In the genomic region with DNA sequence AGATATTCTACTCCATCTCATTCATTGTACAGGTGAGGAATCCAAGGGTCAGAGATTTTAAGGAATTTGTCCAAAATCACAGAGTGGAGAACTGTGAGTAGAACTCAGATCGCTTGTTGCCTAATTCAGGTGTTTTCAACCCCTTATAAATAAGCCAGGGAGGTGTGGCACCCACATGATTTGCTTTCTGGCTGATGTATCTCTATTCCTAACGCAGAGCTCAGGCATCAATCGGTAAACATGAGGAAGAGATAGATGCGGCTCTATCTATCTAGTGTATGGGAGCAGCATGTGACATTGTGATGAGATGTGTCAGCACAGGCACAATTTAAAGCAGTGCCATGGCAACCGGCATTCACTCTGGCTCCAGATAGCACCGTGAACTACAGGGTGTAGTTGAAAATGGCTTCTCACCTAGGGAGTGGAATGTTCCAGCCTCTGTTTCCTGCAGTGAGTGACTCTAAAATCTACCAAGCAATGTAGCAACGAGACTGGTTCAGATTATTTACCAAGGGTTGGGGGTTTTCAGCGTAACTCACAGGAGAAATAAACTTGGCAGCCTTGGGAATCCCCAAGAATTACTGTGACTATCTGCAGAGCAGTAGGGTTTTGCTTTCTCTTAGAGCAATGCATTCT, we compare ENCODE assay signal across 8 cellular contexts. TPM values are rescaled to one million over a fixed set of nuclear protein-coding genes. Genes with fewer than 3 reads are reported as not detected.
DNase-seq lines count a peak whose midpoint lies in the region; ATAC-seq and TF ChIP-seq lines count a peak whose summit lies in the region.

No MANE protein-coding gene starts in this region.

- ATAC-seq in GM18511 (IDR thresholded peaks at IDR 0.05; ENCODE audit: unreplicated experiment), result peak; percentile 62
- peak; percentile 35 for ATAC-seq in HG03025 (IDR thresholded peaks at IDR 0.05; ENCODE audit: low FRiP score, unreplicated experiment)
- ATAC-seq in right lobe of liver, result peak; percentile 13 to 65 (median 36)

- no peaks in the 10 kb centered on the region for H3K36me3 Mint-ChIP-seq in type B pancreatic cell

- no peaks in the 10 kb centered on the region for H3K9me3 ChIP-seq in right lobe of liver

- H2AFZ ChIP-seq in ACC112 (ENCODE audit: low read length, unreplicated experiment), result peak overlapping the region; percentile 35

- intact Hi-C loops in right lobe of liver (cut with DNase I), result no loop called here

- peak overlapping the region; percentile 63 for H3K4me3 ChIP-seq in ACC112 (ENCODE audit: low read depth, low read length)
- H3K4me3 ChIP-seq in right lobe of liver, result no peak overlapping the region

- H3K4me1 ChIP-seq in ACC112 (ENCODE audit: control insufficient read depth, insufficient read depth, low read length, unreplicated experiment), result peaks cover 19% of the 10 kb centered on the region
- no peaks in the 10 kb centered on the region for H3K4me1 ChIP-seq in right lobe of liver

- no peaks in the 10 kb centered on the region for H3K79me2 ChIP-seq in ACC112 (ENCODE audit: control insufficient read depth, insufficient read depth, low read length, unreplicated experiment)

- H3K4me3 Mint-ChIP-seq in type B pancreatic cell, result no peak overlapping the region

- H3K27me3 ChIP-seq in ACC112 (ENCODE audit: insufficient read depth, low read length), result no peaks in the 10 kb centered on the region
- H3K27me3 ChIP-seq in right lobe of liver, result no peaks in the 10 kb centered on the region

- TF ChIP-seq CTCF in right lobe of liver (IDR thresholded peaks at IDR 0.05) (no peak), type B pancreatic cell (conservative IDR thresholded peaks at IDR 0.05) (no peak)

- peaks cover 15% of the 10 kb centered on the region for H3K4me1 Mint-ChIP-seq in type B pancreatic cell (ENCODE audit: unreplicated experiment)

- H3K27ac ChIP-seq in ACC112 (ENCODE audit: low read depth, low read length) (peak overlapping the region; percentile 73), right lobe of liver (no peak overlapping the region)

- no peaks in the 10 kb centered on the region for H3K27me3 Mint-ChIP-seq in type B pancreatic cell

- DNase-seq in NCI-H774 (lab: John Stamatoyannopoulos, UW) (peak; percentile 32), right lobe of liver (no peak), type B pancreatic cell (ENCODE audit: extremely low spot score, unreplicated experiment) (no peak), KG1 (lab: John Stamatoyannopoulos, UW) (no peak)
- DNase-seq in activated naive CD4-positive, alpha-beta T cell treated with anti-CD3 and anti-CD28 coated beads, Interleukin-2, amount 50 U/mL, for 16 hours, result peak; percentile 43

- H3K36me3 ChIP-seq in ACC112 (ENCODE audit: insufficient read depth, low read length), result no peaks in the 10 kb centered on the region
- no peaks in the 10 kb centered on the region for H3K36me3 ChIP-seq in right lobe of liver

- TF ChIP-seq POLR2A in right lobe of liver (IDR thresholded peaks at IDR 0.05), result no peak

- H3K27ac Mint-ChIP-seq in type B pancreatic cell, result peak overlapping the region; percentile 35

- WGBS in right lobe of liver (ENCODE audit: insufficient coverage, low coverage, low lambda C conversion rate, missing lambda C conversion rate), result 35% methylated on average over 6 of the region's 8 CpGs

- H3K9me3 Mint-ChIP-seq in type B pancreatic cell, result no peaks in the 10 kb centered on the region

RNA-seq across cellular contexts. Expression of a gene that starts 53.4 kb away (rescaled TPM):
- total RNA-seq in right lobe of liver (100 to 1,000 TPM in 3 of 6 experiments, 10 to 100 TPM in 3; 52.5 to 124 (median 94.9) TPM), type B pancreatic cell (ENCODE audit: low replicate concordance) (176 and 208 TPM in 2 replicates)

Comparison
In these comparisons a context has a peak if more than half of its experiments do, and no peak if none do; other contexts are left out.
1. DNase-seq: peak in NCI-H774 (single experiment) and activated naive CD4-positive, alpha-beta T cell treated with anti-CD3 and anti-CD28 coated beads, Interleukin-2, amount 50 U/mL, for 16 hours (single experiment); none in right lobe of liver (0 of 3), type B pancreatic cell (single experiment) and KG1 (single experiment).
2. Peak in every context shown above with its lines, with median percentiles within 50 percentile points of each other: ATAC-seq.